Comparison of ENCODE assay signal across 2 cellular contexts in the genomic region with DNA sequence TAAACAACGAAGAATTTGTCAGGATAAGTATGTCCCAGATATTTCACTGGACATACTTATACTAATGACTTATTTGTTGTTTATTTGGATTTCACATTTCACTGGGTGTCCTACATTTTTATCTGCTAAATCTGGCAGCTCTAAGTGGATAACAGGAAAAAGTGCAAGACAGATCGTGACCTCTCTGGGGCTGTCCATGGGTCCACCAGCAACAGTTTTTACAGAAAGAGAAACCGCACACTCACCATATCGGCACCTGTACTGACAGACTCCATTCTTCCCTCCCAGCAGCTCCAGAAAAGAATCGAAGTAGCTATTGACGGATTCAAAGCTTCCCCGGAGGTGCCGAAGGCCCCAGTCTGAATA.
TF ChIP-seq lines count a peak whose summit lies in the region.

No MANE protein-coding gene starts in this region.

TF ChIP-seq in K562, 482 proteins besides CTCF, POLR2A, EP300 and RAD21:
- TF ChIP-seq, protein P1, sequence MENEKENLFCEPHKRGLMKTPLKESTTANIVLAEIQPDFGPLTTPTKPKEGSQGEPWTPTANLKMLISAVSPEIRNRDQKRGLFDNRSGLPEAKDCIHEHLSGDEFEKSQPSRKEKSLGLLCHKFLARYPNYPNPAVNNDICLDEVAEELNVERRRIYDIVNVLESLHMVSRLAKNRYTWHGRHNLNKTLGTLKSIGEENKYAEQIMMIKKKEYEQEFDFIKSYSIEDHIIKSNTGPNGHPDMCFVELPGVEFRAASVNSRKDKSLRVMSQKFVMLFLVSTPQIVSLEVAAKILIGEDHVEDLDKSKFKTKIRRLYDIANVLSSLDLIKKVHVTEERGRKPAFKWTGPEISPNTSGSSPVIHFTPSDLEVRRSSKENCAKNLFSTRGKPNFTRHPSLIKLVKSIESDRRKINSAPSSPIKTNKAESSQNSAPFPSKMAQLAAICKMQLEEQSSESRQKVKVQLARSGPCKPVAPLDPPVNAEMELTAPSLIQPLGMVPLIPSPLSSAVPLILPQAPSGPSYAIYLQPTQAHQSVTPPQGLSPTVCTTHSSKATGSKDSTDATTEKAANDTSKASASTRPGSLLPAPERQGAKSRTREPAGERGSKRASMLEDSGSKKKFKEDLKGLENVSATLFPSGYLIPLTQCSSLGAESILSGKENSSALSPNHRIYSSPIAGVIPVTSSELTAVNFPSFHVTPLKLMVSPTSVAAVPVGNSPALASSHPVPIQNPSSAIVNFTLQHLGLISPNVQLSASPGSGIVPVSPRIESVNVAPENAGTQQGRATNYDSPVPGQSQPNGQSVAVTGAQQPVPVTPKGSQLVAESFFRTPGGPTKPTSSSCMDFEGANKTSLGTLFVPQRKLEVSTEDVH (IDR thresholded peaks at IDR 0.05; ENCODE audit: low read depth, partially characterized antibody), result no peak
- TF ChIP-seq TBL1XR1 (IDR thresholded peaks at IDR 0.05; ENCODE audit: low read length in 2 of 2) (no peak), RAD51 (IDR thresholded peaks at IDR 0.05; ENCODE audit: borderline replicate concordance, low read depth) (no peak), SETDB1 (IDR thresholded peaks at IDR 0.05; ENCODE audit: low read length) (no peak), BHLHE40 (IDR thresholded peaks at IDR 0.05; ENCODE audit: low read length) (no peak), PRMT5 (CRISPR knock-in tag; IDR thresholded peaks at IDR 0.05) (no peak), CREBBP (IDR thresholded peaks at IDR 0.05; ENCODE audit: low read depth, low read length) (no peak), KDM2B (CRISPR knock-in tag; IDR thresholded peaks at IDR 0.05) (no peak), EGR1 (conservative IDR thresholded peaks at IDR 0.05) (no peak), PTTG1 (tag; IDR thresholded peaks at IDR 0.05; ENCODE audit: low read depth) (no peak), CBFA2T3 (IDR thresholded peaks at IDR 0.05) (no peak), ZNF696 (CRISPR knock-in tag; conservative IDR thresholded peaks at IDR 0.05) (no peak), BMI1 (IDR thresholded peaks at IDR 0.05; ENCODE audit: low read length) (no peak), ZNF436 (CRISPR knock-in tag; IDR thresholded peaks at IDR 0.05) (no peak)
- TF ChIP-seq, protein P2, sequence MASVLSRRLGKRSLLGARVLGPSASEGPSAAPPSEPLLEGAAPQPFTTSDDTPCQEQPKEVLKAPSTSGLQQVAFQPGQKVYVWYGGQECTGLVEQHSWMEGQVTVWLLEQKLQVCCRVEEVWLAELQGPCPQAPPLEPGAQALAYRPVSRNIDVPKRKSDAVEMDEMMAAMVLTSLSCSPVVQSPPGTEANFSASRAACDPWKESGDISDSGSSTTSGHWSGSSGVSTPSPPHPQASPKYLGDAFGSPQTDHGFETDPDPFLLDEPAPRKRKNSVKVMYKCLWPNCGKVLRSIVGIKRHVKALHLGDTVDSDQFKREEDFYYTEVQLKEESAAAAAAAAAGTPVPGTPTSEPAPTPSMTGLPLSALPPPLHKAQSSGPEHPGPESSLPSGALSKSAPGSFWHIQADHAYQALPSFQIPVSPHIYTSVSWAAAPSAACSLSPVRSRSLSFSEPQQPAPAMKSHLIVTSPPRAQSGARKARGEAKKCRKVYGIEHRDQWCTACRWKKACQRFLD (CRISPR knock-in tag; IDR thresholded peaks at IDR 0.05), result no peak
- TF ChIP-seq, protein P3, sequence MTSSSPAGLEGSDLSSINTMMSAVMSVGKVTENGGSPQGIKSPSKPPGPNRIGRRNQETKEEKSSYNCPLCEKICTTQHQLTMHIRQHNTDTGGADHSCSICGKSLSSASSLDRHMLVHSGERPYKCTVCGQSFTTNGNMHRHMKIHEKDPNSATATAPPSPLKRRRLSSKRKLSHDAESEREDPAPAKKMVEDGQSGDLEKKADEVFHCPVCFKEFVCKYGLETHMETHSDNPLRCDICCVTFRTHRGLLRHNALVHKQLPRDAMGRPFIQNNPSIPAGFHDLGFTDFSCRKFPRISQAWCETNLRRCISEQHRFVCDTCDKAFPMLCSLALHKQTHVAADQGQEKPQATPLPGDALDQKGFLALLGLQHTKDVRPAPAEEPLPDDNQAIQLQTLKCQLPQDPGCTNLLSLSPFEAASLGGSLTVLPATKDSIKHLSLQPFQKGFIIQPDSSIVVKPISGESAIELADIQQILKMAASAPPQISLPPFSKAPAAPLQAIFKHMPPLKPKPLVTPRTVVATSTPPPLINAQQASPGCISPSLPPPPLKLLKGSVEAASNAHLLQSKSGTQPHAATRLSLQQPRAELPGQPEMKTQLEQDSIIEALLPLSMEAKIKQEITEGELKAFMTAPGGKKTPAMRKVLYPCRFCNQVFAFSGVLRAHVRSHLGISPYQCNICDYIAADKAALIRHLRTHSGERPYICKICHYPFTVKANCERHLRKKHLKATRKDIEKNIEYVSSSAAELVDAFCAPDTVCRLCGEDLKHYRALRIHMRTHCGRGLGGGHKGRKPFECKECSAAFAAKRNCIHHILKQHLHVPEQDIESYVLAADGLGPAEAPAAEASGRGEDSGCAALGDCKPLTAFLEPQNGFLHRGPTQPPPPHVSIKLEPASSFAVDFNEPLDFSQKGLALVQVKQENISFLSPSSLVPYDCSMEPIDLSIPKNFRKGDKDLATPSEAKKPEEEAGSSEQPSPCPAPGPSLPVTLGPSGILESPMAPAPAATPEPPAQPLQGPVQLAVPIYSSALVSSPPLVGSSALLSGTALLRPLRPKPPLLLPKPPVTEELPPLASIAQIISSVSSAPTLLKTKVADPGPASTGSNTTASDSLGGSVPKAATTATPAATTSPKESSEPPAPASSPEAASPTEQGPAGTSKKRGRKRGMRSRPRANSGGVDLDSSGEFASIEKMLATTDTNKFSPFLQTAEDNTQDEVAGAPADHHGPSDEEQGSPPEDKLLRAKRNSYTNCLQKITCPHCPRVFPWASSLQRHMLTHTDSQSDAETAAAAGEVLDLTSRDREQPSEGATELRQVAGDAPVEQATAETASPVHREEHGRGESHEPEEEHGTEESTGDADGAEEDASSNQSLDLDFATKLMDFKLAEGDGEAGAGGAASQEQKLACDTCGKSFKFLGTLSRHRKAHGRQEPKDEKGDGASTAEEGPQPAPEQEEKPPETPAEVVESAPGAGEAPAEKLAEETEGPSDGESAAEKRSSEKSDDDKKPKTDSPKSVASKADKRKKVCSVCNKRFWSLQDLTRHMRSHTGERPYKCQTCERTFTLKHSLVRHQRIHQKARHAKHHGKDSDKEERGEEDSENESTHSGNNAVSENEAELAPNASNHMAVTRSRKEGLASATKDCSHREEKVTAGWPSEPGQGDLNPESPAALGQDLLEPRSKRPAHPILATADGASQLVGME (CRISPR knock-in tag; IDR thresholded peaks at IDR 0.05), result no peak
- TF ChIP-seq, protein P4, sequence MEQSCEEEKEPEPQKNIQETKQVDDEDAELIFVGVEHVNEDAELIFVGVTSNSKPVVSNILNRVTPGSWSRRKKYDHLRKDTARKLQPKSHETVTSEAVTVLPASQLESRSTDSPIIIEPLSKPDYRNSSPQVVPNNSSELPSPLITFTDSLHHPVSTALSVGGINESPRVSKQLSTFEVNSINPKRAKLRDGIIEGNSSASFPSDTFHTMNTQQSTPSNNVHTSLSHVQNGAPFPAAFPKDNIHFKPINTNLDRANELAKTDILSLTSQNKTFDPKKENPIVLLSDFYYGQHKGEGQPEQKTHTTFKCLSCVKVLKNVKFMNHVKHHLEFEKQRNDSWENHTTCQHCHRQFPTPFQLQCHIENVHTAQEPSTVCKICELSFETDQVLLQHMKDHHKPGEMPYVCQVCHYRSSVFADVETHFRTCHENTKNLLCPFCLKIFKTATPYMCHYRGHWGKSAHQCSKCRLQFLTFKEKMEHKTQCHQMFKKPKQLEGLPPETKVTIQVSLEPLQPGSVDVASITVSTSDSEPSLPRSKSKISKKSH (CRISPR knock-in tag; IDR thresholded peaks at IDR 0.05), result no peak

TF ChIP-seq in liver, 16 proteins besides CTCF, POLR2A, EP300 and RAD21:
- TF ChIP-seq, protein P5, sequence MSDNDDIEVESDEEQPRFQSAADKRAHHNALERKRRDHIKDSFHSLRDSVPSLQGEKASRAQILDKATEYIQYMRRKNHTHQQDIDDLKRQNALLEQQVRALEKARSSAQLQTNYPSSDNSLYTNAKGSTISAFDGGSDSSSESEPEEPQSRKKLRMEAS (IDR thresholded peaks at IDR 0.05), result no peak
- TF ChIP-seq HNF4A (conservative IDR thresholded peaks at IDR 0.05) (no peak), EGR1 (IDR thresholded peaks at IDR 0.05; ENCODE audit: low read depth in 2 of 2) (no peak), NR2F2 (IDR thresholded peaks at IDR 0.05) (no peak), SP1 (IDR thresholded peaks at IDR 0.05) (no peak), RXRA (IDR thresholded peaks at IDR 0.05) (no peak), YY1 (IDR thresholded peaks at IDR 0.05) (no peak), JUND (IDR thresholded peaks at IDR 0.05) (no peak)
- TF ChIP-seq, protein P6, sequence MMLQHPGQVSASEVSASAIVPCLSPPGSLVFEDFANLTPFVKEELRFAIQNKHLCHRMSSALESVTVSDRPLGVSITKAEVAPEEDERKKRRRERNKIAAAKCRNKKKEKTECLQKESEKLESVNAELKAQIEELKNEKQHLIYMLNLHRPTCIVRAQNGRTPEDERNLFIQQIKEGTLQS (IDR thresholded peaks at IDR 0.05), result no peak
- TF ChIP-seq, protein P7, sequence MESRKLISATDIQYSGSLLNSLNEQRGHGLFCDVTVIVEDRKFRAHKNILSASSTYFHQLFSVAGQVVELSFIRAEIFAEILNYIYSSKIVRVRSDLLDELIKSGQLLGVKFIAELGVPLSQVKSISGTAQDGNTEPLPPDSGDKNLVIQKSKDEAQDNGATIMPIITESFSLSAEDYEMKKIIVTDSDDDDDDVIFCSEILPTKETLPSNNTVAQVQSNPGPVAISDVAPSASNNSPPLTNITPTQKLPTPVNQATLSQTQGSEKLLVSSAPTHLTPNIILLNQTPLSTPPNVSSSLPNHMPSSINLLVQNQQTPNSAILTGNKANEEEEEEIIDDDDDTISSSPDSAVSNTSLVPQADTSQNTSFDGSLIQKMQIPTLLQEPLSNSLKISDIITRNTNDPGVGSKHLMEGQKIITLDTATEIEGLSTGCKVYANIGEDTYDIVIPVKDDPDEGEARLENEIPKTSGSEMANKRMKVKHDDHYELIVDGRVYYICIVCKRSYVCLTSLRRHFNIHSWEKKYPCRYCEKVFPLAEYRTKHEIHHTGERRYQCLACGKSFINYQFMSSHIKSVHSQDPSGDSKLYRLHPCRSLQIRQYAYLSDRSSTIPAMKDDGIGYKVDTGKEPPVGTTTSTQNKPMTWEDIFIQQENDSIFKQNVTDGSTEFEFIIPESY (IDR thresholded peaks at IDR 0.05), result no peak
